Comparison of ENCODE assay signal across 18 cellular contexts in the genomic region with DNA sequence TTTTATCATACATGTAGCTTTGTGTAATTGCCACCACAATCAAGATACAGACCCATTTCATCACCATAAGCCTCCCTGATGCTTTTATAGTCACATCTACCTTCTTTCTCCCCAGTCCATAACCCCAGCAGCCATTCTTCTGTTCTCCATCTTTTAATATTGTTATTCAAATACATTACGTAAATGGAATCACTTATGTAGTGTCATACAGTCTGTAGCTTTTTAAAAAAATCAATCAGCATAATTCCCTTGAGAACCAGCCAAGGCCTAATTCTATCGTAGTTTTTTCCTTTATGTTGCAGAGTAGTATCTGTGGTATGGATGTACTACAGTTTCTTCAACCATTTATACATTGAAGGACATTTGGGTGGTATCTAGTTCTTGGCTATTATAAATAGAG.
"Had no signal": no experiment of that assay in that cellular context is flagged by ENCODE, and none has a peak within 500 bp of the region (broad histone marks: within the 10 kb centered on the region; RNA-seq: fewer than 3 reads in every experiment).

No MANE protein-coding gene starts in this region.

- H3K9me3 ChIP-seq: esophagus muscularis mucosa, gastroesophageal sphincter, left lung, lower lobe of right lung had no signal

- H3K27ac Mint-ChIP-seq: natural killer cell had no signal

- H3K9me3 Mint-ChIP-seq: natural killer cell had no signal

- H3K27me3 Mint-ChIP-seq: naive thymus-derived CD4-positive, alpha-beta T cell had no signal

- ATAC-seq: foreskin keratinocyte; gastroesophageal sphincter; heart right ventricle; left cardiac atrium; left lung; left ventricle myocardium superior; lower lobe of right lung; naive thymus-derived CD4-positive, alpha-beta T cell; natural killer cell had no signal

- H3K4me3 Mint-ChIP-seq: naive thymus-derived CD4-positive, alpha-beta T cell; natural killer cell had no signal

- DNase-seq: dermis blood vessel endothelial cell; dorsolateral prefrontal cortex; effector CD4-positive, alpha-beta T cell; effector memory CD4-positive, alpha-beta T cell; foreskin keratinocyte; head of caudate nucleus; heart right ventricle; hippocampal formation; left cardiac atrium; left lung; left ventricle myocardium superior; lower lobe of right lung; mesenchymal stem cell; midbrain; naive thymus-derived CD4-positive, alpha-beta T cell; natural killer cell had no signal

- H3K36me3 Mint-ChIP-seq: natural killer cell had no signal
